Comparison of ENCODE assay signal across 8 cellular contexts in the genomic region with DNA sequence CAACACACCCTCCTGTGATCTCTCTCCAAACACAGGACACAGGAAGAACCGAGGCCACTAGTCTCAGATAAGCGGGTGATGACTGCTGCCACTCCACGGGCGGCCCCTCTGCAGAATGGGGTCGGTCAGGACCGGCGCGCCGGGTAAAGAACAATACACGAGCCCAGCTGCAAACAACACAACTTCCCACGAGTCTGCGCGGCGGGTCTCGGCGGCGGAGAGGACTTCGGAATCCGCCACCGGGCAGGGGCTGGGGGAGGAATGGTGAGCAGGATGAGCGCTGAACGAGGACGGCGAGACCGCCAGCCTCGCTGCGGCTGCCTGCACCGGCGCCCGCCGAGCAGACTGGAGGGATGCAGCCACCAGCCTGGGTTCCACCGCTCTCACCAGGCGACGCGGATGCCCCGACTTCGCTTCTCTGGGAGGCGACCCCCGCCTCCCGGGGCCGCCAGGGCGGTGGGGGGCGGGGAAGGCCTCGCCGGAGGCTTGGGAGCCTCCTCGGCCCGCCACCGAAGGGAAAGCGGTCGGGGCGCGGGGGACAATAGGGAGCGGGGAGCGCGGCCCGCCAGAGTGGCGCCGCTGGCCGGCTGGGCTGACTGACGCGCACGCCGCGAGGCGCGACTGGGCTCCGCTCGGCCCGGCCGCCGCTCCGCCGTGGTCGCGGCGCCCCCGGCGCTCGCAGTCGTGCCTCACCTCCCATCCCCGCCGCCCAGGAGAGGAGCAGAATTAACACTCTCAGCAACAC. TPM values are rescaled to one million over a fixed set of nuclear protein-coding genes. Genes with fewer than 3 reads are reported as not detected.
DNase-seq lines count a peak whose midpoint lies in the region; ATAC-seq, FAIRE-seq and TF ChIP-seq lines count a peak whose summit lies in the region.

No MANE protein-coding gene starts in this region.

- H3K27me3 Mint-ChIP-seq in T-helper 17 cell = peaks cover 2% of the 10 kb centered on the region

- under 1% methylated on average over 82 of the region's 82 CpGs for WGBS in HUES64

- H3K27me3 ChIP-seq in DOHH2 (ENCODE audit: control insufficient read depth, low read length) = no peaks in the 10 kb centered on the region
- H3K27me3 ChIP-seq in HUES64 (ENCODE audit: insufficient read depth, low read length) = no peaks in the 10 kb centered on the region
- no peaks in the 10 kb centered on the region for H3K27me3 ChIP-seq in iPS-15b (ENCODE audit: control insufficient read depth, insufficient read depth, low read length)

- peak overlapping the region; percentile 76 for H3K9ac ChIP-seq in HUES64 (ENCODE audit: low read depth, low read length)
- H3K9ac ChIP-seq in iPS-15b (ENCODE audit: low read depth, low read length) = peak overlapping the region; percentile 95

- no peak for FAIRE-seq in D721Med (lab: Jason Lieb, UNC)

- peaks cover 53% of the 10 kb centered on the region for H3K79me2 ChIP-seq in DOHH2 (ENCODE audit: control insufficient read depth, low read length)

- H3F3A ChIP-seq in DOHH2 (ENCODE audit: control insufficient read depth, insufficient read depth) = peaks cover 5% of the 10 kb centered on the region

- H3K4me3 ChIP-seq in DOHH2 (ENCODE audit: low read length) = peak overlapping the region; percentile 88
- peak overlapping the region; percentile 71 for H3K4me3 ChIP-seq in HUES64 (ENCODE audit: low read length)
- H3K4me3 ChIP-seq in astrocyte of the cerebellum (ENCODE audit: low read depth, low read length) = peak overlapping the region; percentile 61
- peak overlapping the region; percentile 95 for H3K4me3 ChIP-seq in iPS-15b (ENCODE audit: low read depth, low read length)
- peak overlapping the region; percentile 86 for H3K4me3 ChIP-seq in skeletal muscle cell (ENCODE audit: low read depth, low read length)

- peak overlapping the region; percentile 97 for H3K4me3 Mint-ChIP-seq in T-helper 17 cell

- H3K4me2 ChIP-seq in DOHH2 (ENCODE audit: low read length) = peak overlapping the region; percentile 75

- no peaks in the 10 kb centered on the region for H3K9me2 ChIP-seq in DOHH2 (replicated peaks; ENCODE audit: control insufficient read depth, low read length)

- H3K36me3 ChIP-seq in DOHH2 (ENCODE audit: control insufficient read depth, low read length) (no peaks in the 10 kb centered on the region), HUES64 (ENCODE audit: insufficient read depth, low read length) (no peaks in the 10 kb centered on the region), iPS-15b (ENCODE audit: control insufficient read depth, insufficient read depth, low read length) (no peaks in the 10 kb centered on the region)

- H3K27ac ChIP-seq in DOHH2 (ENCODE audit: low read depth, low read length) (peak overlapping the region; percentile 85), HUES64 (ENCODE audit: low read depth, low read length) (peak overlapping the region; percentile 96)

- ATAC-seq in GM21447 (IDR thresholded peaks at IDR 0.05; ENCODE audit: unreplicated experiment) (peak; percentile 25), T-helper 17 cell (peak; percentile 18)

- peaks cover 30% of the 10 kb centered on the region for H3K4me1 Mint-ChIP-seq in T-helper 17 cell

- in situ Hi-C loops in astrocyte of the cerebellum (cut with HindIII; ENCODE audit: low sequenced_read_pairs) = no loop called here

- peak in 2 of 3 donors; percentile 24 to 38 for DNase-seq in T-helper 17 cell
- no peak for DNase-seq in astrocyte of the cerebellum (ENCODE audit: low read depth)
- no peak for DNase-seq in skeletal muscle cell (ENCODE audit: low read depth)
- no peak for DNase-seq in D721Med (ENCODE audit: insufficient read length, low spot score)

- 0 out of 2 replicates have a peak, but pooled peaks cover 4% of the 10 kb centered on the region for H4K20me1 ChIP-seq in DOHH2 (ENCODE audit: control insufficient read depth, insufficient read depth, low read depth, low read length)

- peaks cover 23% of the 10 kb centered on the region for H3K4me1 ChIP-seq in DOHH2 (ENCODE audit: control insufficient read depth, low read length)
- H3K4me1 ChIP-seq in HUES64 (ENCODE audit: insufficient read depth, low read length) = peaks cover 37% of the 10 kb centered on the region
- peaks cover 17% of the 10 kb centered on the region for H3K4me1 ChIP-seq in iPS-15b (ENCODE audit: control insufficient read depth, insufficient read depth, low read length)

- peak overlapping the region; percentile 93 for H3K27ac Mint-ChIP-seq in T-helper 17 cell

- H3K9me3 ChIP-seq in DOHH2 (ENCODE audit: control insufficient read depth, insufficient read depth, low read length) = no peaks in the 10 kb centered on the region
- no peaks in the 10 kb centered on the region for H3K9me3 ChIP-seq in HUES64 (ENCODE audit: insufficient read depth, low read depth, low read length)
- no peaks in the 10 kb centered on the region for H3K9me3 ChIP-seq in T-helper 17 cell (ENCODE audit: control insufficient read depth, low read length, poor library complexity, severe bottlenecking)
- no peaks in the 10 kb centered on the region for H3K9me3 ChIP-seq in iPS-15b (ENCODE audit: control insufficient read depth, insufficient read depth, low read length)

- TF ChIP-seq CTCF in DOHH2 (IDR thresholded peaks at IDR 0.05; ENCODE audit: low read depth, low read length, poor library complexity, severe bottlenecking) (no peak), astrocyte of the cerebellum (IDR thresholded peaks at IDR 0.05; ENCODE audit: low read depth, low read length, missing control alignments) (no peak), D721Med (IDR thresholded peaks at IDR 0.05; ENCODE audit: insufficient read depth, missing control alignments) (no peak)

- H3K36me3 Mint-ChIP-seq in T-helper 17 cell (ENCODE audit: low read depth) = peaks cover 3% of the 10 kb centered on the region

RNA-seq across cellular contexts. Expression of a gene that starts 0.5 kb away (rescaled TPM):
- 103 TPM for polyA plus RNA-seq in HUES64 (2013, experiment 1 of 2)
- 111 TPM for polyA plus RNA-seq in HUES64 (2013, experiment 2 of 2)
- 100 to 1,000 TPM; 137 to 142 TPM for total RNA-seq in T-helper 17 cell

RNA-seq across cellular contexts. Expression of a gene that starts 22.1 kb away (rescaled TPM):
- 10.4 TPM for polyA plus RNA-seq in HUES64 (2013, experiment 1 of 2)
- polyA plus RNA-seq in HUES64 (2013, experiment 2 of 2) = 10.0 TPM
- 10 to 100 TPM; 13.3 to 17.9 TPM for total RNA-seq in T-helper 17 cell

Comparison
In these comparisons a context has a peak if more than half of its experiments do, and no peak if none do; other contexts are left out.
1. DNase-seq: peak in T-helper 17 cell (2 of 3); none in astrocyte of the cerebellum (single experiment), skeletal muscle cell (single experiment) and D721Med (single experiment).
2. Peak in every context shown above with its lines, with median percentiles within 50 percentile points of each other: H3K4me3 ChIP-seq.